Comparison of ENCODE assay signal across 12 cellular contexts in genomic region chr7:33979807-33980355, GRCh38.
DNase-seq lines count a peak whose midpoint lies in the region; ATAC-seq, FAIRE-seq and TF ChIP-seq lines count a peak whose summit lies in the region.
"Had no signal": no experiment of that assay in that cellular context is flagged by ENCODE, and none has a peak within 500 bp of the region (broad histone marks: within the 10 kb centered on the region; RNA-seq: fewer than 3 reads in every experiment).

No MANE protein-coding gene starts in this region.

- H3K9ac ChIP-seq in keratinocyte (ENCODE audit: control insufficient read depth, extremely low read depth, insufficient read depth, low read length) (no peak overlapping the region), colonic mucosa (ENCODE audit: low read depth in 2 of 2, low read length in 2 of 2) (no peak overlapping the region)

- dilution Hi-C loops in keratinocyte (cut with MboI; ENCODE audit: extremely low pct_ligation_motif_present, low sequenced_read_pairs) = no loop called here

- H3K27ac ChIP-seq in AG04450 (ENCODE audit: low read depth, low read length) = peak overlapping the region; percentile 80
- H3K27ac ChIP-seq in keratinocyte (ENCODE audit: control insufficient read depth, insufficient read depth, low read length) = peak overlapping the region; percentile 60
- H3K27ac ChIP-seq in colonic mucosa = no peak overlapping the region
- no peak overlapping the region for H3K27ac ChIP-seq in esophagus muscularis mucosa (replicated peaks in 1 of 4)

- no peak for ATAC-seq in HG03095 (IDR thresholded peaks at IDR 0.05; ENCODE audit: unreplicated experiment)

- no peaks in the 10 kb centered on the region for H4K20me1 ChIP-seq in keratinocyte (ENCODE audit: control insufficient read depth, extremely low read depth, insufficient read depth, low read length)

- peak overlapping the region; percentile 63 for H3K4me2 ChIP-seq in keratinocyte (ENCODE audit: control insufficient read depth, extremely low read depth, insufficient read depth, low read depth, low read length)

- H3K36me3 ChIP-seq in keratinocyte (ENCODE audit: control insufficient read depth in 2 of 2, extremely low read depth in 1 of 2, insufficient read depth in 2 of 2, low read length in 2 of 2) (no peaks in the 10 kb centered on the region), colonic mucosa (no peaks in the 10 kb centered on the region), esophagus muscularis mucosa (peaks cover 0 to 3% (median 0%) of the 10 kb centered on the region in 4 donors), BE2C (no peaks in the 10 kb centered on the region)
- H3K36me3 ChIP-seq: HAP-1 had no signal

- POLR2A ChIA-PET in AG04450 (lab: Yijun Ruan, JAX) = interaction anchor here (0.6 to 1.6 kb wide), 3 partner anchors 81 to 1394 kb away, joined by 3 to 10 read pairs (median 4); no protein-coding TSS in a partner anchor

- no peak for TF ChIP-seq POLR2A in esophagus muscularis mucosa (IDR thresholded peaks at IDR 0.05; ENCODE audit: low read depth)

- 79% methylated on average over 8 of the region's 8 CpGs for WGBS in esophagus muscularis mucosa

- CTCF ChIA-PET in AG04450 (lab: Charles Lee) = interaction anchor here (2.7 to 2.9 kb wide), 2 partner anchors 47 to 737 kb away, joined by 16 to 17 read pairs; no protein-coding TSS in a partner anchor

- H2AFZ ChIP-seq in keratinocyte (ENCODE audit: control insufficient read depth, low read length) = no peak overlapping the region

- FAIRE-seq in keratinocyte (lab: Jason Lieb, UNC) = peak; percentile 98
- FAIRE-seq: endometrium, GM19239 had no signal

- H3K27me3 ChIP-seq in AG04450 (ENCODE audit: control insufficient read depth, insufficient read depth, low read length) = no peaks in the 10 kb centered on the region
- H3K27me3 ChIP-seq in keratinocyte (ENCODE audit: control insufficient read depth, extremely low read depth, insufficient read depth, low read length) = no peaks in the 10 kb centered on the region
- H3K27me3 ChIP-seq in colonic mucosa = no peaks in the 10 kb centered on the region
- no peaks in the 10 kb centered on the region for H3K27me3 ChIP-seq in esophagus muscularis mucosa
- peaks cover 3% of the 10 kb centered on the region; the same call in 1 of the 2 replicates for H3K27me3 ChIP-seq in BE2C

- no peaks in the 10 kb centered on the region for H3K79me2 ChIP-seq in keratinocyte (ENCODE audit: control insufficient read depth, insufficient read depth, low read length)

- no peak for TF ChIP-seq EP300 in esophagus muscularis mucosa (IDR thresholded peaks at IDR 0.05)

- intact Hi-C loops in colonic mucosa (cut with DNase I) (loop anchor here (5.0 kb wide), 1 partner anchor 107 kb away; no protein-coding TSS in a partner anchor), esophagus muscularis mucosa (cut with DNase I) (no loop called here)

- H3K9me3 ChIP-seq in AG04450 (ENCODE audit: control insufficient read depth, insufficient read depth, low read length) (no peaks in the 10 kb centered on the region), keratinocyte (ENCODE audit: control insufficient read depth, low read depth, low read length) (no peaks in the 10 kb centered on the region), colonic mucosa (no peaks in the 10 kb centered on the region), esophagus muscularis mucosa (no peaks in the 10 kb centered on the region), BE2C (no peaks in the 10 kb centered on the region)
- H3K9me3 ChIP-seq: HAP-1 had no signal

- H3K4me3 ChIP-seq in AG04450 (ENCODE audit: low read depth, low read length) (no peak overlapping the region), keratinocyte (ENCODE audit: control insufficient read depth in 2 of 3, extremely low read depth in 1 of 3, insufficient read depth in 2 of 3, low read depth in 1 of 3, low read length in 3 of 3) (peak overlapping the region in 1 of 3 experiments; percentile 39), colonic mucosa (no peak overlapping the region), esophagus muscularis mucosa (no peak overlapping the region), BE2C (ENCODE audit: low read depth, low read length) (no peak overlapping the region)
- H3K4me3 ChIP-seq: HAP-1 had no signal

- no peaks in the 10 kb centered on the region for H3K9me1 ChIP-seq in keratinocyte (ENCODE audit: control insufficient read depth, extremely low read depth, insufficient read depth, low read length)

- peaks cover 46% of the 10 kb centered on the region for H3K4me1 ChIP-seq in keratinocyte (ENCODE audit: control insufficient read depth, extremely low read depth, insufficient read depth, low read length)
- H3K4me1 ChIP-seq in colonic mucosa = no peaks in the 10 kb centered on the region
- H3K4me1 ChIP-seq in esophagus muscularis mucosa = no peaks in the 10 kb centered on the region
- no peaks in the 10 kb centered on the region for H3K4me1 ChIP-seq in BE2C
- H3K4me1 ChIP-seq: HAP-1 had no signal

- TF ChIP-seq CTCF in AG04450 (IDR thresholded peaks at IDR 0.05; ENCODE audit: low read depth, low read length) = no peak
- TF ChIP-seq CTCF in keratinocyte (optimal IDR thresholded peaks at IDR 0.05 in 1 of 3, IDR thresholded peaks at IDR 0.05 in 1 of 3, conservative IDR thresholded peaks at IDR 0.05 in 1 of 3; ENCODE audit: extremely low read depth in 1 of 3, insufficient read depth in 2 of 3, low read length in 3 of 3) = no peak
- TF ChIP-seq CTCF in colonic mucosa (IDR thresholded peaks at IDR 0.05) = no peak
- no peak for TF ChIP-seq CTCF in esophagus muscularis mucosa (IDR thresholded peaks at IDR 0.05)
- TF ChIP-seq CTCF in BE2C (IDR thresholded peaks at IDR 0.05; ENCODE audit: low read depth, low read length) = no peak

- DNase-seq in AG04450 (ENCODE audit: low read depth, low spot score) (peak; percentile 84), HS-27A (ENCODE audit: low read depth) (peak; percentile 86), astrocyte of the hippocampus (ENCODE audit: low read depth, low spot score) (peak; percentile 39), keratinocyte (ENCODE audit: low read depth, low spot score) (peak; percentile 98), colonic mucosa (no peak), esophagus muscularis mucosa (ENCODE audit: extremely low spot score) (no peak), BE2C (no peak)
- DNase-seq: activated naive CD8-positive, alpha-beta T cell treated with anti-CD3 and anti-CD28 coated beads, Interleukin-2, amount 10 ng/mL, durations not matched to agents 7 days and 5 days had no signal

Comparison
In these comparisons a context has a peak if more than half of its experiments do, and no peak if none do; other contexts are left out.
1. DNase-seq: peak in AG04450 (single experiment), HS-27A (single experiment), astrocyte of the hippocampus (single experiment) and keratinocyte (single experiment); none in colonic mucosa (single experiment), esophagus muscularis mucosa (single experiment) and BE2C (single experiment).
2. H3K27ac ChIP-seq: peak in AG04450 (single experiment) and keratinocyte (single experiment); none in colonic mucosa (single experiment) and esophagus muscularis mucosa (0 of 4).